ENCODE assay signal across 8 cellular contexts in genomic region chr7:38335490-38336135, GRCh38.
DNase-seq lines count a peak whose midpoint lies in the region; ATAC-seq and TF ChIP-seq lines count a peak whose summit lies in the region.

No MANE protein-coding gene starts in this region.

- no peak for TF ChIP-seq POLR2A in uterus (IDR thresholded peaks at IDR 0.05)

- H3K36me3 ChIP-seq in SJCRH30: no peaks in the 10 kb centered on the region
- H3K36me3 ChIP-seq in uterus: no peaks in the 10 kb centered on the region

- H3K27me3 ChIP-seq in SJCRH30: no peaks in the 10 kb centered on the region
- no peaks in the 10 kb centered on the region for H3K27me3 ChIP-seq in uterus

- peaks cover 7% of the 10 kb centered on the region for H3K4me1 ChIP-seq in SJCRH30
- no peaks in the 10 kb centered on the region for H3K4me1 ChIP-seq in uterus

- peak; percentile 67 for DNase-seq in GM03348 (ENCODE audit: low spot score)
- DNase-seq in Jurkat, Clone E6-1 (ENCODE audit: low read depth, low spot score): peak; percentile 80
- peak; percentile 91 to 95 for DNase-seq in SJCRH30
- DNase-seq in activated naive CD4-positive, alpha-beta T cell treated with Interleukin-2 at 50 U/mL for 16 hours: peak; percentile 80
- peak; percentile 64 to 93 (median 84) for DNase-seq in head of caudate nucleus
- peak; percentile 94 for DNase-seq in pons (ENCODE audit: low spot score)
- DNase-seq in uterus: peak; percentile 62 to 65

- intact Hi-C loops in head of caudate nucleus (cut with DNase I): no loop called here
- intact Hi-C loops in uterus (cut with DNase I; ENCODE audit: low total_unique reads): no loop called here

- no peaks in the 10 kb centered on the region for H3K9me3 ChIP-seq in SJCRH30 (replicated peaks)
- H3K9me3 ChIP-seq in uterus: no peaks in the 10 kb centered on the region

- peak overlapping the region; percentile 20; the same call in 1 of the 2 replicates for H3K4me3 ChIP-seq in Jurkat, Clone E6-1 (ENCODE audit: low read length)
- H3K4me3 ChIP-seq in SJCRH30: no peak overlapping the region
- no peak overlapping the region for H3K4me3 ChIP-seq in uterus

- H3K27ac ChIP-seq in SJCRH30: no peak overlapping the region
- no peak overlapping the region for H3K27ac ChIP-seq in uterus

- ATAC-seq in GM21723 (IDR thresholded peaks at IDR 0.05; ENCODE audit: unreplicated experiment): peak; percentile 97

- peak; percentile 45 to 82 (median 66) for TF ChIP-seq CTCF in uterus (IDR thresholded peaks at IDR 0.05)
